In genomic region chr20:50625986-50626677, GRCh38 we compare ENCODE assay signal across 8 cellular contexts.
A peak's percentile ranks its signal among the peaks of the same experiment; 100 is the strongest.
DNase-seq lines count a peak whose midpoint lies in the region; ATAC-seq, FAIRE-seq and TF ChIP-seq lines count a peak whose summit lies in the region.

No MANE protein-coding gene starts in this region.

- TF ChIP-seq CTCF in K562 (IDR thresholded peaks at IDR 0.05 in 2 of 3, conservative IDR thresholded peaks at IDR 0.05 in 1 of 3; ENCODE audit: insufficient read depth in 2 of 3, low read depth in 1 of 3, low read length in 3 of 3) (peak; percentile 83 to 87 (median 83)), right lobe of liver (IDR thresholded peaks at IDR 0.05) (peak in 3 of 4 donors; percentile 34 to 42 (median 39)), vagina (IDR thresholded peaks at IDR 0.05) (peak in 2 of 3 experiments; percentile 39 to 48)

- no peak overlapping the region for H3K4me3 ChIP-seq in K562
- no peak overlapping the region for H3K4me3 ChIP-seq in right lobe of liver
- H3K4me3 ChIP-seq in vagina, result no peak overlapping the region

- TF ChIP-seq POLR2A in K562 (conservative IDR thresholded peaks at IDR 0.05) (no peak), right lobe of liver (IDR thresholded peaks at IDR 0.05) (no peak), vagina (IDR thresholded peaks at IDR 0.05) (no peak)

- intact Hi-C loops in K562 (cut with micrococcal nuclease), result loop anchor here (1.0 to 5.0 kb wide), 3 partner anchors 87 to 161 kb away; no protein-coding TSS in a partner anchor
- intact Hi-C loops in right lobe of liver (cut with DNase I), result no loop called here
- intact Hi-C loops in vagina (cut with DNase I), result loop anchor here (10.0 kb wide), 1 partner anchor 89 kb away; no protein-coding TSS in a partner anchor
- intact Hi-C loops in posterior cingulate gyrus (cut with DNase I), result no loop called here

- 0 out of 4 replicates have a peak overlapping the region, but pooled peaks of 1 of the 2 experiments have one; percentile 21 for H3K9ac ChIP-seq in K562 (ENCODE audit: insufficient read depth in 1 of 2, low read depth in 2 of 2, low read length in 2 of 2)

- H2AFZ ChIP-seq in K562 (ENCODE audit: low read depth, low read length), result no peak overlapping the region

- no peaks in the 10 kb centered on the region for H3K27me3 Mint-ChIP-seq in activated CD4-positive, alpha-beta T cell treated with anti-CD3 and anti-CD28 coated beads, Interleukin-2, amount 10 ng/mL, durations not matched to agents 7 days and 5 days

- H3K27ac ChIP-seq in K562 (ENCODE audit: extremely low read depth, low read depth, low read length), result no peak overlapping the region
- H3K27ac ChIP-seq in right lobe of liver, result no peak overlapping the region
- H3K27ac ChIP-seq in vagina, result peak overlapping the region; percentile 64

- no TSS peak for BruUV-seq in K562 (replicated peaks; lab: Mats Ljungman, UMichigan)

- no peaks in the 10 kb centered on the region for H3K27me3 ChIP-seq in K562 (ENCODE audit: control insufficient read depth in 2 of 2, insufficient read depth in 2 of 2, low read length in 2 of 2)
- H3K27me3 ChIP-seq in right lobe of liver, result no peaks in the 10 kb centered on the region
- H3K27me3 ChIP-seq in vagina, result no peaks in the 10 kb centered on the region

- no peak for TF ChIP-seq EP300 in K562 (IDR thresholded peaks at IDR 0.05; ENCODE audit: low read length)

- CTCF ChIA-PET in activated CD4-positive, alpha-beta T cell treated with anti-CD3 and anti-CD28 coated beads, Interleukin-2, amount 10 ng/mL, durations not matched to agents 7 days and 5 days (lab: Charles Lee), result interaction anchor here (0.6 to 2.5 kb wide), 5 partner anchors 9 to 114 kb away, joined by 3 to 18 read pairs (median 4); no protein-coding TSS in a partner anchor
- CTCF ChIA-PET in K562 (lab: Yijun Ruan, JAX; ENCODE audit: low intra/inter-chr PET ratio), result interaction anchor here (0.6 to 2.4 kb wide), 4 partner anchors 118 to 694 kb away, joined by 4 to 20 read pairs (median 10); no protein-coding TSS in a partner anchor

- H3K36me3 ChIP-seq in K562 (ENCODE audit: control insufficient read depth, insufficient read depth, low read length) (peaks cover 64% of the 10 kb centered on the region), right lobe of liver (no peaks in the 10 kb centered on the region), vagina (no peaks in the 10 kb centered on the region)

- WGBS in K562 (ENCODE audit: insufficient coverage, low coverage, missing lambda C conversion rate), result 46% methylated on average over 15 of the region's 15 CpGs
- WGBS in right lobe of liver (ENCODE audit: insufficient coverage, low coverage, low lambda C conversion rate, missing lambda C conversion rate), result 58% methylated on average over 5 of the region's 15 CpGs

- H3K4me1 Mint-ChIP-seq in activated CD4-positive, alpha-beta T cell treated with anti-CD3 and anti-CD28 coated beads, Interleukin-2, amount 10 ng/mL, durations not matched to agents 7 days and 5 days, result no peaks in the 10 kb centered on the region

- no peaks in the 10 kb centered on the region for H3K9me1 ChIP-seq in K562 (ENCODE audit: control insufficient read depth, insufficient read depth, low read length)

- H3K79me2 ChIP-seq in K562 (ENCODE audit: control insufficient read depth, insufficient read depth, low read length), result 0 out of 3 replicates have a peak, but pooled peaks cover 11% of the 10 kb centered on the region

- FAIRE-seq in K562 (lab: Jason Lieb, UNC), result peak; percentile 19

- POLR2A ChIA-PET in activated CD4-positive, alpha-beta T cell treated with anti-CD3 and anti-CD28 coated beads, Interleukin-2, amount 10 ng/mL, durations not matched to agents 7 days and 5 days (lab: Charles Lee), result no interaction called here
- POLR2A ChIA-PET in K562 (lab: Yijun Ruan, JAX), result interaction anchor here (0.6 to 1.3 kb wide), 9 partner anchors 8 to 270 kb away, joined by 3 to 5 read pairs (median 3); no protein-coding TSS in a partner anchor

- ATAC-seq in K562 (peak; percentile 91), right lobe of liver (peak in 3 of 4 donors; percentile 23 to 61 (median 43))

- H3K9me3 Mint-ChIP-seq in activated CD4-positive, alpha-beta T cell treated with anti-CD3 and anti-CD28 coated beads, Interleukin-2, amount 10 ng/mL, durations not matched to agents 7 days and 5 days, result peaks cover 6% of the 10 kb centered on the region

- H3K4me1 ChIP-seq in K562 (replicated peaks in 1 of 2; ENCODE audit: control insufficient read depth in 2 of 2, insufficient read depth in 2 of 2, low read length in 2 of 2) (peaks cover 0 to 31% of the 10 kb centered on the region in 2 experiments; a peak in 3 of 5 replicates), right lobe of liver (peaks cover 0 to 9% (median 3%) of the 10 kb centered on the region in 4 donors), vagina (peaks cover 19% of the 10 kb centered on the region)

- TF ChIP-seq RAD21 in K562 (CRISPR knock-in tag; conservative IDR thresholded peaks at IDR 0.05 in 1 of 2, IDR thresholded peaks at IDR 0.05 in 1 of 2), result peak; percentile 78 to 95

- in situ Hi-C loops in K562 (cut with MboI), result no loop called here

- peak; percentile 16 for DNase-seq in activated CD4-positive, alpha-beta T cell treated with anti-CD3 and anti-CD28 coated beads, Interleukin-2, amount 10 ng/mL, durations not matched to agents 7 days and 5 days
- no peak for DNase-seq in activated CD4-positive, alpha-beta T cell treated with anti-CD3 and anti-CD28 coated beads, Interleukin-2, amount 50 U/mL, for 4 hours
- DNase-seq in NCI-H510A (lab: John Stamatoyannopoulos, UW), result peak; percentile 92
- DNase-seq in K562 (ENCODE audit: extremely low read depth in 1 of 4, low spot score in 3 of 4), result peak; percentile 68 to 78 (median 73)
- DNase-seq in right lobe of liver, result peak in 1 of 3 donors; percentile 45
- no peak for DNase-seq in vagina (ENCODE audit: extremely low spot score in 2 of 2)
- no peak for DNase-seq in NCI-H187 treated with DMSO at 0.1 percent for 48 hours (lab: John Stamatoyannopoulos, UW)
- DNase-seq in posterior cingulate gyrus, result no peak

- H3K4me3 Mint-ChIP-seq in activated CD4-positive, alpha-beta T cell treated with anti-CD3 and anti-CD28 coated beads, Interleukin-2, amount 10 ng/mL, durations not matched to agents 7 days and 5 days, result no peak overlapping the region

- H3K36me3 Mint-ChIP-seq in activated CD4-positive, alpha-beta T cell treated with anti-CD3 and anti-CD28 coated beads, Interleukin-2, amount 10 ng/mL, durations not matched to agents 7 days and 5 days (ENCODE audit: low read depth), result no peaks in the 10 kb centered on the region

- no peak overlapping the region for H3K4me2 ChIP-seq in K562 (ENCODE audit: insufficient read depth, low read length)

- no peak overlapping the region for H3K27ac Mint-ChIP-seq in activated CD4-positive, alpha-beta T cell treated with anti-CD3 and anti-CD28 coated beads, Interleukin-2, amount 10 ng/mL, durations not matched to agents 7 days and 5 days

- H4K20me1 ChIP-seq in K562 (replicated peaks; ENCODE audit: control insufficient read depth, insufficient read depth, low read length), result 0 out of 2 replicates have a peak, but pooled peaks cover 7% of the 10 kb centered on the region

- no peaks in the 10 kb centered on the region for H3K9me3 ChIP-seq in K562 (replicated peaks; ENCODE audit: control insufficient read depth, insufficient read depth, low read depth, low read length)
- no peaks in the 10 kb centered on the region for H3K9me3 ChIP-seq in right lobe of liver
- no peaks in the 10 kb centered on the region for H3K9me3 ChIP-seq in vagina

TF ChIP-seq in K562, 482 proteins besides CTCF, POLR2A, EP300 and RAD21 (continues in another document):
- TF ChIP-seq SMC3 (conservative IDR thresholded peaks at IDR 0.05; ENCODE audit: insufficient read depth, low read depth, low read length) (peak; percentile 72), MAZ (CRISPR knock-in tag; conservative IDR thresholded peaks at IDR 0.05 in 1 of 2, IDR thresholded peaks at IDR 0.05 in 1 of 2) (peak in 1 of 2 experiments; percentile 82; a peak in 2 of 4 replicates), CC2D1A (IDR thresholded peaks at IDR 0.05) (0 out of 2 replicates have a peak, but pooled peaks have one; percentile 23), RB1 (IDR thresholded peaks at IDR 0.05; ENCODE audit: low read depth) (0 out of 2 replicates have a peak, but pooled peaks have one; percentile 47), NCOR1 (IDR thresholded peaks at IDR 0.05) (no peak), CREB3L1 (IDR thresholded peaks at IDR 0.05; ENCODE audit: borderline replicate concordance, low read depth) (no peak), CBX5 (IDR thresholded peaks at IDR 0.05; ENCODE audit: borderline replicate concordance, low read depth) (no peak), RCOR1 (IDR thresholded peaks at IDR 0.05; ENCODE audit: borderline replicate concordance in 1 of 2, low read depth in 2 of 2, low read length in 2 of 2) (no peak; a peak in 1 of 4 replicates), TAL1 (IDR thresholded peaks at IDR 0.05) (no peak), CTBP1 (IDR thresholded peaks at IDR 0.05; ENCODE audit: borderline replicate concordance) (peak; percentile 33; the same call in 1 of the 2 replicates), SP1 (CRISPR knock-in tag; IDR thresholded peaks at IDR 0.05) (no peak), SMARCA4 (IDR thresholded peaks at IDR 0.05) (no peak), ARID2 (IDR thresholded peaks at IDR 0.05) (peak; percentile 71; the same call in 1 of the 2 replicates), ZBTB8A (IDR thresholded peaks at IDR 0.05; ENCODE audit: partially characterized antibody) (no peak), NBN (IDR thresholded peaks at IDR 0.05; ENCODE audit: low read depth) (no peak), PML (IDR thresholded peaks at IDR 0.05; ENCODE audit: low read length) (no peak)
- TF ChIP-seq, protein P1, sequence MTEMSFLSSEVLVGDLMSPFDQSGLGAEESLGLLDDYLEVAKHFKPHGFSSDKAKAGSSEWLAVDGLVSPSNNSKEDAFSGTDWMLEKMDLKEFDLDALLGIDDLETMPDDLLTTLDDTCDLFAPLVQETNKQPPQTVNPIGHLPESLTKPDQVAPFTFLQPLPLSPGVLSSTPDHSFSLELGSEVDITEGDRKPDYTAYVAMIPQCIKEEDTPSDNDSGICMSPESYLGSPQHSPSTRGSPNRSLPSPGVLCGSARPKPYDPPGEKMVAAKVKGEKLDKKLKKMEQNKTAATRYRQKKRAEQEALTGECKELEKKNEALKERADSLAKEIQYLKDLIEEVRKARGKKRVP (CRISPR knock-in tag; IDR thresholded peaks at IDR 0.05), result no peak

Comparison
In these comparisons a context has a peak if more than half of its experiments do, and no peak if none do; other contexts are left out.
1. DNase-seq: peak in activated CD4-positive, alpha-beta T cell treated with anti-CD3 and anti-CD28 coated beads, Interleukin-2, amount 10 ng/mL, durations not matched to agents 7 days and 5 days (single experiment), NCI-H510A (single experiment) and K562 (4 of 4); none in activated CD4-positive, alpha-beta T cell treated with anti-CD3 and anti-CD28 coated beads, Interleukin-2, amount 50 U/mL, for 4 hours (0 of 2), vagina (0 of 2), NCI-H187 treated with DMSO at 0.1 percent for 48 hours (single experiment) and posterior cingulate gyrus (0 of 10).
2. intact Hi-C loops: an anchor here in K562 (1.0 to 5.0 kb wide) and vagina (10.0 kb wide); none called in right lobe of liver and posterior cingulate gyrus.
3. Peak in every context shown above with its lines, with median percentiles within 50 percentile points of each other: CTCF ChIP-seq.